Comparison of ENCODE assay signal across 9 cellular contexts in genomic region chr10:124222298-124223000, GRCh38.
DNase-seq lines count a peak whose midpoint lies in the region; ATAC-seq and TF ChIP-seq lines count a peak whose summit lies in the region.
"Had no signal": no experiment of that assay in that cellular context is flagged by ENCODE, and none has a peak within 500 bp of the region (broad histone marks: within the 10 kb centered on the region; RNA-seq: fewer than 3 reads in every experiment).

No MANE protein-coding gene starts in this region.

- H3K4me3 Mint-ChIP-seq in brain (peak overlapping the region in 2 of 5 experiments; percentile 13 to 34), WTC11 (no peak overlapping the region)
- no peak overlapping the region for H3K4me3 Mint-ChIP-seq in T-helper 2 cell treated with Interferon-gamma antibody and Interleukin-4, amounts not matched to agents 5 μg/mL and 100 μg/mL, for 36 hours

- POLR2A ChIA-PET in WTC11 (lab: Charles Lee): no interaction called here

- H3K27ac Mint-ChIP-seq in brain (peak overlapping the region; percentile 56 to 99 (median 87)), WTC11 (no peak overlapping the region)
- H3K27ac Mint-ChIP-seq in T-helper 2 cell treated with Interferon-gamma antibody and Interleukin-4, amounts not matched to agents 5 μg/mL and 100 μg/mL, for 36 hours: no peak overlapping the region

- peaks cover 5% of the 10 kb centered on the region for H3K27me3 Mint-ChIP-seq in brain
- no peaks in the 10 kb centered on the region for H3K27me3 Mint-ChIP-seq in T-helper 2 cell treated with Interferon-gamma antibody and Interleukin-4, amounts not matched to agents 5 μg/mL and 100 μg/mL, for 36 hours (ENCODE audit: low read depth)
- no peaks in the 10 kb centered on the region; the same call in 1 of the 2 replicates for H3K27me3 Mint-ChIP-seq in WTC11 (ENCODE audit: low read depth)

- TF ChIP-seq CTCF in brain (conservative IDR thresholded peaks at IDR 0.05) (no peak), WTC11 (IDR thresholded peaks at IDR 0.05) (no peak)

- DNase-seq in retina: peak; percentile 44
- DNase-seq in T-helper 2 cell treated with Interferon-gamma antibody and Interleukin-4, amounts not matched to agents 5 μg/mL and 100 μg/mL, for 36 hours (ENCODE audit: low spot score): no peak
- DNase-seq in COLO829 (ENCODE audit: low spot score): no peak
- no peak for DNase-seq in WTC11 (ENCODE audit: low spot score)
- DNase-seq: activated CD4-positive, CD25-positive, alpha-beta regulatory T cell; activated gamma-delta T cell treated with Interleukin-2 at 50 U/mL for 16 hours had no signal

- ATAC-seq in GM19035 (IDR thresholded peaks at IDR 0.05; ENCODE audit: unreplicated experiment) (peak; percentile 25), HG02938 (IDR thresholded peaks at IDR 0.05; ENCODE audit: unreplicated experiment) (peak; percentile 5), WTC11 (no peak)

- CTCF ChIA-PET in WTC11 (lab: Charles Lee): interaction anchor here (0.8 to 3.6 kb wide), 6 partner anchors 30 to 227 kb away, joined by 3 to 21 read pairs (median 3); partner anchors contain the start of gene OAT

- H3K36me3 Mint-ChIP-seq in brain (no peaks in the 10 kb centered on the region), WTC11 (peaks cover 6% of the 10 kb centered on the region)
- H3K36me3 Mint-ChIP-seq in T-helper 2 cell treated with Interferon-gamma antibody and Interleukin-4, amounts not matched to agents 5 μg/mL and 100 μg/mL, for 36 hours (ENCODE audit: low read depth): peaks cover 5% of the 10 kb centered on the region

- peaks cover 63% of the 10 kb centered on the region for H3K4me1 Mint-ChIP-seq in brain
- peaks cover 16% of the 10 kb centered on the region for H3K4me1 Mint-ChIP-seq in T-helper 2 cell treated with Interferon-gamma antibody and Interleukin-4, amounts not matched to agents 5 μg/mL and 100 μg/mL, for 36 hours (ENCODE audit: low read depth)
- H3K4me1 Mint-ChIP-seq in WTC11: peaks cover 13% of the 10 kb centered on the region

- H3K9me3 Mint-ChIP-seq in brain (peaks cover 17 to 18% (median 17%) of the 10 kb centered on the region in 5 experiments), WTC11 (peaks cover 17% of the 10 kb centered on the region)
- H3K9me3 Mint-ChIP-seq in T-helper 2 cell treated with Interferon-gamma antibody and Interleukin-4, amounts not matched to agents 5 μg/mL and 100 μg/mL, for 36 hours: peaks cover 11% of the 10 kb centered on the region

TF ChIP-seq in WTC11, 78 proteins besides CTCF, POLR2A, EP300 and RAD21:
- TF ChIP-seq PREB (CRISPR knock-in tag; IDR thresholded peaks at IDR 0.05; ENCODE audit: borderline replicate concordance): no peak

Comparison
In these comparisons a context has a peak if more than half of its experiments do, and no peak if none do; other contexts are left out.
1. H3K27ac Mint-ChIP-seq: peak in brain (5 of 5); none in T-helper 2 cell treated with Interferon-gamma antibody and Interleukin-4, amounts not matched to agents 5 μg/mL and 100 μg/mL, for 36 hours (single experiment) and WTC11 (single experiment).